ENCODE assay signal across 1 cellular context in genomic region chr11:23956586-23956985, GRCh38.
TF ChIP-seq lines count a peak whose summit lies in the region.

No MANE protein-coding gene starts in this region.

TF ChIP-seq in IMR-90, 13 proteins besides CTCF, POLR2A, EP300 and RAD21:
- TF ChIP-seq FOS (IDR thresholded peaks at IDR 0.05; ENCODE audit: low read depth, low read length), result no peak
- TF ChIP-seq BHLHE40 (IDR thresholded peaks at IDR 0.05; ENCODE audit: low read depth, low read length), result no peak
- no peak for TF ChIP-seq RFX5 (IDR thresholded peaks at IDR 0.05; ENCODE audit: low read depth, low read length)
- TF ChIP-seq MAZ (IDR thresholded peaks at IDR 0.05; ENCODE audit: borderline replicate concordance, low read depth, low read length), result no peak
- TF ChIP-seq USF2 (IDR thresholded peaks at IDR 0.05; ENCODE audit: low read depth, low read length), result no peak
- no peak for TF ChIP-seq CHD1 (IDR thresholded peaks at IDR 0.05; ENCODE audit: low read depth, low read length)
- TF ChIP-seq MXI1 (IDR thresholded peaks at IDR 0.05; ENCODE audit: borderline replicate concordance, low read depth, low read length), result no peak
- TF ChIP-seq RCOR1 (IDR thresholded peaks at IDR 0.05; ENCODE audit: insufficient replicate concordance, low read length), result no peak
